Comparison of ENCODE assay signal across 1 cellular context in genomic region chr4:111537861-111538260, GRCh38.
TF ChIP-seq lines count a peak whose summit lies in the region.

No MANE protein-coding gene starts in this region.

TF ChIP-seq in GM23338, 12 proteins besides CTCF, POLR2A, EP300 and RAD21 (continued from another document):
- TF ChIP-seq, protein P1, sequence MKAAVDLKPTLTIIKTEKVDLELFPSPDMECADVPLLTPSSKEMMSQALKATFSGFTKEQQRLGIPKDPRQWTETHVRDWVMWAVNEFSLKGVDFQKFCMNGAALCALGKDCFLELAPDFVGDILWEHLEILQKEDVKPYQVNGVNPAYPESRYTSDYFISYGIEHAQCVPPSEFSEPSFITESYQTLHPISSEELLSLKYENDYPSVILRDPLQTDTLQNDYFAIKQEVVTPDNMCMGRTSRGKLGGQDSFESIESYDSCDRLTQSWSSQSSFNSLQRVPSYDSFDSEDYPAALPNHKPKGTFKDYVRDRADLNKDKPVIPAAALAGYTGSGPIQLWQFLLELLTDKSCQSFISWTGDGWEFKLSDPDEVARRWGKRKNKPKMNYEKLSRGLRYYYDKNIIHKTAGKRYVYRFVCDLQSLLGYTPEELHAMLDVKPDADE (IDR thresholded peaks at IDR 0.05) = no peak
- TF ChIP-seq EZH2 (IDR thresholded peaks at IDR 0.05; ENCODE audit: low read depth, unreplicated experiment) (no peak), NANOG (IDR thresholded peaks at IDR 0.05; ENCODE audit: borderline replicate concordance) (no peak), ZNF114 (CRISPR knock-in tag; IDR thresholded peaks at IDR 0.05) (no peak), CREB1 (CRISPR knock-in tag; IDR thresholded peaks at IDR 0.05; ENCODE audit: low read depth) (no peak), ZNF331 (CRISPR knock-in tag; IDR thresholded peaks at IDR 0.05; ENCODE audit: low read depth) (no peak), ZNF462 (CRISPR knock-in tag; IDR thresholded peaks at IDR 0.05) (no peak)
